ENCODE assay signal across 8 cellular contexts in the genomic region with DNA sequence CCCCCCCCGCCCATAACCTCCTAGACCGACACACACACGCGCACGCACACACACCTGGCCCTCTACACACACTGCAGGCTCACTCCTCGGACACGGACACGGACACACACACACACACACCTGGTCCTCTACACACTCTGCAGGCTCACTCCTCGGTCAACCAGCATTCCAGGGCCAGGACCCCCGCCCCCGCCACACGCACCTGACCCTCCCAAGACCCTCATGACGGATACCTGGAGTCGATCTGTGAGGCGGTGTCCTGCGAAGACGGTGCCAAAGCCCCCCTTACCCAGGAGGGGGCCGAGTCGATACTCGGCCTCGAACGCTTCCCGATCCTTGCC. TPM values are rescaled to one million over a fixed set of nuclear protein-coding genes. Genes with fewer than 3 reads are reported as not detected.
A peak's percentile ranks its signal among the peaks of the same experiment; 100 is the strongest.
DNase-seq lines count a peak whose midpoint lies in the region; ATAC-seq and TF ChIP-seq lines count a peak whose summit lies in the region.

No MANE protein-coding gene starts in this region.

- peak overlapping the region; percentile 75 for H3K9ac ChIP-seq in SU-DHL-6 (ENCODE audit: low read length)

- H3K27me3 ChIP-seq in GM23338 (ENCODE audit: insufficient read depth) (no peaks in the 10 kb centered on the region), SU-DHL-6 (ENCODE audit: low read length) (no peaks in the 10 kb centered on the region)

- DNase-seq in GM23338 (ENCODE audit: low spot score) = no peak
- no peak for DNase-seq in fibroblast of the aortic adventitia (ENCODE audit: low read depth)
- DNase-seq in skeletal muscle cell (ENCODE audit: low read depth) = no peak
- no peak for DNase-seq in DMS79 treated with DMSO at 0.1 percent for 48 hours (lab: John Stamatoyannopoulos, UW)
- no peak for DNase-seq in activated CD4-positive, alpha-beta T cell treated with anti-CD3 and anti-CD28 coated beads for 48 hours

- H3K9me2 ChIP-seq in GM23338 (ENCODE audit: insufficient read depth) (no peaks in the 10 kb centered on the region), SU-DHL-6 (replicated peaks; ENCODE audit: insufficient read depth, low read length) (no peaks in the 10 kb centered on the region)

- H3K27ac ChIP-seq in GM23338 (ENCODE audit: low read depth) = peak overlapping the region; percentile 76; the same call in 1 of the 2 replicates
- H3K27ac ChIP-seq in SU-DHL-6 (ENCODE audit: low read depth, low read length) = peak overlapping the region; percentile 82

- H4K20me1 ChIP-seq in GM23338 (replicated peaks; ENCODE audit: insufficient read depth) = peaks cover 13% of the 10 kb centered on the region
- H4K20me1 ChIP-seq in SU-DHL-6 (ENCODE audit: low read depth, low read length) = no peaks in the 10 kb centered on the region

- peaks cover 35% of the 10 kb centered on the region for H3F3A ChIP-seq in GM23338 (replicated peaks; ENCODE audit: low read depth)
- peaks cover 17% of the 10 kb centered on the region for H3F3A ChIP-seq in SU-DHL-6 (ENCODE audit: insufficient read depth)

- TF ChIP-seq CTCF in GM23338 (conservative IDR thresholded peaks at IDR 0.05; ENCODE audit: low read depth in 2 of 2) = no peak
- no peak for TF ChIP-seq CTCF in SU-DHL-6 (IDR thresholded peaks at IDR 0.05; ENCODE audit: insufficient read depth, low read length, poor library complexity, severe bottlenecking)
- TF ChIP-seq CTCF in fibroblast of the aortic adventitia (IDR thresholded peaks at IDR 0.05; ENCODE audit: insufficient read depth, low read length) = no peak

- H3K79me2 ChIP-seq in GM23338 (replicated peaks; ENCODE audit: insufficient read depth) (peaks cover 56% of the 10 kb centered on the region), SU-DHL-6 (ENCODE audit: insufficient read depth, low read length) (peaks cover 19% of the 10 kb centered on the region)

- no peak overlapping the region for H2AFZ ChIP-seq in GM23338
- H2AFZ ChIP-seq in SU-DHL-6 (ENCODE audit: low read depth, low read length, severe bottlenecking) = no peak overlapping the region

- peak overlapping the region; percentile 98 for H3K4me3 Mint-ChIP-seq in GM23338

- ATAC-seq in GM23338 (no peak), GM19351 (IDR thresholded peaks at IDR 0.05; ENCODE audit: unreplicated experiment) (no peak), HG03095 (IDR thresholded peaks at IDR 0.05; ENCODE audit: unreplicated experiment) (no peak)

- no peaks in the 10 kb centered on the region for H3K9me3 ChIP-seq in SU-DHL-6 (ENCODE audit: insufficient read depth, low read length)

- peaks cover 37% of the 10 kb centered on the region; the same call in 1 of the 2 replicates for H3K4me1 ChIP-seq in GM23338 (ENCODE audit: insufficient read depth)

- H3K36me3 Mint-ChIP-seq in GM23338 (ENCODE audit: low read depth) = peaks cover 67% of the 10 kb centered on the region

- peaks cover 30% of the 10 kb centered on the region; the same call in 1 of the 2 replicates for H3K36me3 ChIP-seq in GM23338 (ENCODE audit: insufficient read depth)
- no peaks in the 10 kb centered on the region for H3K36me3 ChIP-seq in SU-DHL-6 (ENCODE audit: low read length)

- H3K27ac Mint-ChIP-seq in GM23338 = peak overlapping the region; percentile 95

- H3K4me2 ChIP-seq in GM23338 = peak overlapping the region; percentile 79
- H3K4me2 ChIP-seq in SU-DHL-6 (ENCODE audit: low read depth, low read length, poor library complexity, severe bottlenecking) = peak overlapping the region; percentile 71

- H3K4me1 Mint-ChIP-seq in GM23338 = peaks cover 45% of the 10 kb centered on the region

- H3K4me3 ChIP-seq in GM23338 (peak overlapping the region; percentile 87), SU-DHL-6 (ENCODE audit: insufficient read depth, low read length, poor library complexity, severe bottlenecking) (peak overlapping the region; percentile 76), fibroblast of the aortic adventitia (ENCODE audit: low read depth, low read length) (peak overlapping the region; percentile 54), skeletal muscle cell (ENCODE audit: low read depth, low read length) (peak overlapping the region; percentile 63)

- peaks cover 7% of the 10 kb centered on the region for H3K9me3 Mint-ChIP-seq in GM23338

- peaks cover 18% of the 10 kb centered on the region for H3K27me3 Mint-ChIP-seq in GM23338 (ENCODE audit: insufficient read depth, low read depth, poor library complexity)

TF ChIP-seq in GM23338, 12 proteins besides CTCF, POLR2A, EP300 and RAD21 (continues in another document):
- TF ChIP-seq, protein P1, sequence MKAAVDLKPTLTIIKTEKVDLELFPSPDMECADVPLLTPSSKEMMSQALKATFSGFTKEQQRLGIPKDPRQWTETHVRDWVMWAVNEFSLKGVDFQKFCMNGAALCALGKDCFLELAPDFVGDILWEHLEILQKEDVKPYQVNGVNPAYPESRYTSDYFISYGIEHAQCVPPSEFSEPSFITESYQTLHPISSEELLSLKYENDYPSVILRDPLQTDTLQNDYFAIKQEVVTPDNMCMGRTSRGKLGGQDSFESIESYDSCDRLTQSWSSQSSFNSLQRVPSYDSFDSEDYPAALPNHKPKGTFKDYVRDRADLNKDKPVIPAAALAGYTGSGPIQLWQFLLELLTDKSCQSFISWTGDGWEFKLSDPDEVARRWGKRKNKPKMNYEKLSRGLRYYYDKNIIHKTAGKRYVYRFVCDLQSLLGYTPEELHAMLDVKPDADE (IDR thresholded peaks at IDR 0.05) = no peak
- TF ChIP-seq ZNF114 (CRISPR knock-in tag; IDR thresholded peaks at IDR 0.05) (no peak), JUNB (IDR thresholded peaks at IDR 0.05; ENCODE audit: unreplicated experiment) (no peak), CREB1 (CRISPR knock-in tag; IDR thresholded peaks at IDR 0.05; ENCODE audit: low read depth) (no peak), STAT1 (IDR thresholded peaks at IDR 0.05; ENCODE audit: unreplicated experiment) (no peak), NANOG (IDR thresholded peaks at IDR 0.05; ENCODE audit: borderline replicate concordance) (no peak), EZH2phosphoT487 (IDR thresholded peaks at IDR 0.05; ENCODE audit: unreplicated experiment) (no peak), EZH2 (IDR thresholded peaks at IDR 0.05; ENCODE audit: low read depth, unreplicated experiment) (no peak), ZNF331 (CRISPR knock-in tag; IDR thresholded peaks at IDR 0.05; ENCODE audit: low read depth) (no peak), POLR2AphosphoS5 (IDR thresholded peaks at IDR 0.05; ENCODE audit: low read depth) (no peak)
- TF ChIP-seq, protein P2, sequence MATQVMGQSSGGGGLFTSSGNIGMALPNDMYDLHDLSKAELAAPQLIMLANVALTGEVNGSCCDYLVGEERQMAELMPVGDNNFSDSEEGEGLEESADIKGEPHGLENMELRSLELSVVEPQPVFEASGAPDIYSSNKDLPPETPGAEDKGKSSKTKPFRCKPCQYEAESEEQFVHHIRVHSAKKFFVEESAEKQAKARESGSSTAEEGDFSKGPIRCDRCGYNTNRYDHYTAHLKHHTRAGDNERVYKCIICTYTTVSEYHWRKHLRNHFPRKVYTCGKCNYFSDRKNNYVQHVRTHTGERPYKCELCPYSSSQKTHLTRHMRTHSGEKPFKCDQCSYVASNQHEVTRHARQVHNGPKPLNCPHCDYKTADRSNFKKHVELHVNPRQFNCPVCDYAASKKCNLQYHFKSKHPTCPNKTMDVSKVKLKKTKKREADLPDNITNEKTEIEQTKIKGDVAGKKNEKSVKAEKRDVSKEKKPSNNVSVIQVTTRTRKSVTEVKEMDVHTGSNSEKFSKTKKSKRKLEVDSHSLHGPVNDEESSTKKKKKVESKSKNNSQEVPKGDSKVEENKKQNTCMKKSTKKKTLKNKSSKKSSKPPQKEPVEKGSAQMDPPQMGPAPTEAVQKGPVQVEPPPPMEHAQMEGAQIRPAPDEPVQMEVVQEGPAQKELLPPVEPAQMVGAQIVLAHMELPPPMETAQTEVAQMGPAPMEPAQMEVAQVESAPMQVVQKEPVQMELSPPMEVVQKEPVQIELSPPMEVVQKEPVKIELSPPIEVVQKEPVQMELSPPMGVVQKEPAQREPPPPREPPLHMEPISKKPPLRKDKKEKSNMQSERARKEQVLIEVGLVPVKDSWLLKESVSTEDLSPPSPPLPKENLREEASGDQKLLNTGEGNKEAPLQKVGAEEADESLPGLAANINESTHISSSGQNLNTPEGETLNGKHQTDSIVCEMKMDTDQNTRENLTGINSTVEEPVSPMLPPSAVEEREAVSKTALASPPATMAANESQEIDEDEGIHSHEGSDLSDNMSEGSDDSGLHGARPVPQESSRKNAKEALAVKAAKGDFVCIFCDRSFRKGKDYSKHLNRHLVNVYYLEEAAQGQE (IDR thresholded peaks at IDR 0.05; ENCODE audit: unreplicated experiment) = no peak

RNA-seq across cellular contexts. Expression of a gene that starts 0.6 kb away (rescaled TPM):
- total RNA-seq in GM23338 (2014; rRNA removed; shearing (Covaris generic)) = 336 and 359 TPM in 2 replicates
- polyA plus RNA-seq in GM23338 (2016; fragmentation: Nextera tagmentation; extraction: Ambion mirVana) = 232 and 237 TPM in 2 replicates
- total RNA-seq in fibroblast of the aortic adventitia (ENCODE audit: low replicate concordance) = 2.1 and 5.0 TPM in 2 replicates

RNA-seq across cellular contexts. Expression of a gene that starts 6.8 kb away (rescaled TPM):
- 16.4 and 17.7 TPM in 2 replicates for total RNA-seq in GM23338 (2014; rRNA removed; shearing (Covaris generic))
- 13.0 and 20.6 TPM in 2 replicates for polyA plus RNA-seq in GM23338 (2016; fragmentation: Nextera tagmentation; extraction: Ambion mirVana)
- total RNA-seq in fibroblast of the aortic adventitia (ENCODE audit: low replicate concordance) = 5.6 and 12.2 TPM in 2 replicates

RNA-seq across cellular contexts. Expression of a gene that starts 20.5 kb away (rescaled TPM):
- 53.2 and 63.4 TPM in 2 replicates for total RNA-seq in GM23338 (2014; rRNA removed; shearing (Covaris generic))
- 121 and 130 TPM in 2 replicates for polyA plus RNA-seq in GM23338 (2016; fragmentation: Nextera tagmentation; extraction: Ambion mirVana)
- 35.4 and 65.5 TPM in 2 replicates for total RNA-seq in fibroblast of the aortic adventitia (ENCODE audit: low replicate concordance)

RNA-seq across cellular contexts. Expression of a gene that starts 20.7 kb away (rescaled TPM):
- total RNA-seq in GM23338 (2014; rRNA removed; shearing (Covaris generic)) = 61.3 and 67.1 TPM in 2 replicates
- polyA plus RNA-seq in GM23338 (2016; fragmentation: Nextera tagmentation; extraction: Ambion mirVana) = 147 and 158 TPM in 2 replicates
- 7.0 and 19.4 TPM in 2 replicates for total RNA-seq in fibroblast of the aortic adventitia (ENCODE audit: low replicate concordance)

RNA-seq across cellular contexts. Expression of a gene that starts 39.1 kb away (rescaled TPM):
- 45.4 and 56.5 TPM in 2 replicates for total RNA-seq in GM23338 (2014; rRNA removed; shearing (Covaris generic))
- polyA plus RNA-seq in GM23338 (2016; fragmentation: Nextera tagmentation; extraction: Ambion mirVana) = 23.5 and 28.7 TPM in 2 replicates
- 15.5 and 26.0 TPM in 2 replicates for total RNA-seq in fibroblast of the aortic adventitia (ENCODE audit: low replicate concordance)

Comparison
In these comparisons a context has a peak if more than half of its experiments do, and no peak if none do; other contexts are left out.
1. RNA of a gene that starts 0.6 kb away (total RNA-seq): 336 to 359 TPM in GM23338; 2.1 to 5.0 TPM in fibroblast of the aortic adventitia; every median in the first group is over 10 times any median in the second.
2. Peak in every context shown above with its lines, with median percentiles within 50 percentile points of each other: H3K4me3 ChIP-seq.